1 cellular context compared by ENCODE assay signal in genomic region chr12:58949954-58950738, GRCh38.
TF ChIP-seq lines count a peak whose summit lies in the region.

No MANE protein-coding gene starts in this region.

TF ChIP-seq in HepG2, 621 proteins besides CTCF, POLR2A, EP300 and RAD21:
- TF ChIP-seq FOSL2 (CRISPR knock-in tag; IDR thresholded peaks at IDR 0.05): peak; percentile 36; the same call in 1 of the 2 replicates
- peak; percentile 24; the same call in 1 of the 2 replicates for TF ChIP-seq NFE2L2 (IDR thresholded peaks at IDR 0.05; ENCODE audit: low read length)
